Comparison of ENCODE assay signal across 9 cellular contexts in genomic region chr4:139144161-139144859, GRCh38. TPM values are rescaled to one million over a fixed set of nuclear protein-coding genes. Genes with fewer than 3 reads are reported as not detected.
DNase-seq lines count a peak whose midpoint lies in the region; ATAC-seq and TF ChIP-seq lines count a peak whose summit lies in the region.
"Had no signal": no experiment of that assay in that cellular context is flagged by ENCODE, and none has a peak within 500 bp of the region (broad histone marks: within the 10 kb centered on the region; RNA-seq: fewer than 3 reads in every experiment).

No MANE protein-coding gene starts in this region.

- H3K36me3 Mint-ChIP-seq in endothelial cell (ENCODE audit: low read depth, unreplicated experiment), result no peaks in the 10 kb centered on the region

- no peak overlapping the region for H3K27ac Mint-ChIP-seq in endothelial cell (ENCODE audit: unreplicated experiment)

- no peak for TF ChIP-seq POLR2A in tibial nerve (IDR thresholded peaks at IDR 0.05)

- H3K27me3 Mint-ChIP-seq in endothelial cell (ENCODE audit: unreplicated experiment), result peaks cover 2% of the 10 kb centered on the region

- no peak overlapping the region for H3K4me3 Mint-ChIP-seq in endothelial cell (ENCODE audit: unreplicated experiment)

- ATAC-seq in HG03457 (IDR thresholded peaks at IDR 0.05; ENCODE audit: unreplicated experiment), result no peak

- H3K4me1 Mint-ChIP-seq in endothelial cell (ENCODE audit: unreplicated experiment), result peaks cover 9% of the 10 kb centered on the region

- H3K4me1 ChIP-seq in HUES6 (ENCODE audit: control insufficient read depth, insufficient read depth, low read length) (peaks cover 40% of the 10 kb centered on the region), tibial nerve (peaks cover 0 to 44% (median 11%) of the 10 kb centered on the region in 4 donors)

- in situ Hi-C loops in astrocyte of the cerebellum (cut with HindIII; ENCODE audit: low sequenced_read_pairs), result no loop called here

- 86 to 89% methylated on average over 7 of the region's 7 CpGs for WGBS in tibial nerve, 2 donors

- no peaks in the 10 kb centered on the region for H3K9me3 Mint-ChIP-seq in endothelial cell (ENCODE audit: unreplicated experiment)

- H3K27ac ChIP-seq in HUES6 (ENCODE audit: low read depth, low read length), result 0 out of 2 replicates have a peak overlapping the region, but pooled peaks have one; percentile 3
- H3K27ac ChIP-seq in tibial nerve, result no peak overlapping the region

- H3K4me3 ChIP-seq in HUES6 (ENCODE audit: low read depth, low read length) (peak overlapping the region; percentile 24; the same call in 1 of the 2 replicates), astrocyte of the cerebellum (ENCODE audit: low read depth, low read length) (no peak overlapping the region), tibial nerve (no peak overlapping the region)

- no peak for TF ChIP-seq CTCF in astrocyte of the cerebellum (IDR thresholded peaks at IDR 0.05; ENCODE audit: low read depth, low read length, missing control alignments)
- no peak for TF ChIP-seq CTCF in tibial nerve (IDR thresholded peaks at IDR 0.05)
- TF ChIP-seq CTCF in endothelial cell (IDR thresholded peaks at IDR 0.05; ENCODE audit: unreplicated experiment), result no peak

- peaks cover 7% of the 10 kb centered on the region; the same call in 1 of the 2 replicates for H3K9me3 ChIP-seq in HUES6 (ENCODE audit: control insufficient read depth, insufficient read depth, low read depth, low read length)
- H3K9me3 ChIP-seq in tibial nerve, result peaks cover 0 to 3% (median 0%) of the 10 kb centered on the region in 4 donors

- H3K27me3 ChIP-seq in HUES6 (ENCODE audit: control insufficient read depth, insufficient read depth, low read length) (no peaks in the 10 kb centered on the region), tibial nerve (no peaks in the 10 kb centered on the region)

- DNase-seq in astrocyte of the cerebellum (ENCODE audit: low read depth), result peak; percentile 28
- peak; percentile 33 for DNase-seq in iPS-NIHi11 (ENCODE audit: low spot score)
- DNase-seq in tibial nerve (ENCODE audit: low spot score in 2 of 2), result peak; percentile 27 to 45
- DNase-seq in activated gamma-delta T cell treated with Interleukin-2 at 50 U/mL for 16 hours, result no peak
- no peak for DNase-seq in endothelial cell (ENCODE audit: low spot score)
- DNase-seq: activated CD8-positive, alpha-beta memory T cell treated with anti-CD3 and anti-CD28 coated beads for 24 hours; NCI-H2081 had no signal

- no peak for TF ChIP-seq EP300 in tibial nerve (IDR thresholded peaks at IDR 0.05)

- H3K36me3 ChIP-seq in HUES6 (ENCODE audit: control insufficient read depth, insufficient read depth, low read length) (no peaks in the 10 kb centered on the region; the same call in 1 of the 2 replicates), tibial nerve (no peaks in the 10 kb centered on the region)

- no peak overlapping the region for H3K9ac ChIP-seq in HUES6 (ENCODE audit: low read length)

RNA-seq across cellular contexts. Expression of gene ELF2, which starts 32.7 kb away (rescaled TPM):
- total RNA-seq in tibial nerve, result 10 to 100 TPM; 47.1 to 62.8 (median 54.1) TPM
- total RNA-seq in endothelial cell (ENCODE audit: unreplicated experiment), result 48.0 TPM

Comparison
In these comparisons a context has a peak if more than half of its experiments do, and no peak if none do; other contexts are left out.
1. DNase-seq: peak in astrocyte of the cerebellum (single experiment), iPS-NIHi11 (single experiment) and tibial nerve (2 of 2); none in activated gamma-delta T cell treated with Interleukin-2 at 50 U/mL for 16 hours (single experiment) and endothelial cell (single experiment).